Comparison of ENCODE assay signal across 1 cellular context in the genomic region with DNA sequence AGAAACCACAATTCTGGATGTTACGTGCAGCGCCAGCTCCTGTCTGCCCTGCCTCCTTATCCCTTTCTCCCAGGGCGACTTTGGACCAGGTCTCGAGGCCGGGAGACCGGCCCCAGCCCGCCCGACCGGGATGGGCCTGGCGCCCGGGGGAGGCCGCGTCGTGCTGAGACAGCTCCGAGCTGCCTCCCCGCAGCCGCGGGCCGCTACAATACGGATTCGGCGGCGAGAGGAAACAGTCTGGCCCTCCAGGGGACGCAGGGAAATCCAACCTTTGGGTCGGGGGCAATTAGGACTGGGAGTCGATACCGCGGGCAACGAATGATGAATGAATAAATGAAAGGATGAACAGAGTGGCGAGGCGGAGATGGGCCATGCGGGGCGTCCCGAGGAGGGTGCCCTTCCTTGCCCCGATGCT.
TF ChIP-seq lines count a peak whose summit lies in the region.

No MANE protein-coding gene starts in this region.

TF ChIP-seq in WTC11, 78 proteins besides CTCF, POLR2A, EP300 and RAD21 (continued from another document):
- no peak for TF ChIP-seq ZNF532 (CRISPR knock-in tag; IDR thresholded peaks at IDR 0.05; ENCODE audit: borderline replicate concordance)
- TF ChIP-seq FOXP1 (CRISPR knock-in tag; IDR thresholded peaks at IDR 0.05; ENCODE audit: borderline replicate concordance): peak; percentile 10; the same call in 1 of the 2 replicates
- TF ChIP-seq, protein P1, sequence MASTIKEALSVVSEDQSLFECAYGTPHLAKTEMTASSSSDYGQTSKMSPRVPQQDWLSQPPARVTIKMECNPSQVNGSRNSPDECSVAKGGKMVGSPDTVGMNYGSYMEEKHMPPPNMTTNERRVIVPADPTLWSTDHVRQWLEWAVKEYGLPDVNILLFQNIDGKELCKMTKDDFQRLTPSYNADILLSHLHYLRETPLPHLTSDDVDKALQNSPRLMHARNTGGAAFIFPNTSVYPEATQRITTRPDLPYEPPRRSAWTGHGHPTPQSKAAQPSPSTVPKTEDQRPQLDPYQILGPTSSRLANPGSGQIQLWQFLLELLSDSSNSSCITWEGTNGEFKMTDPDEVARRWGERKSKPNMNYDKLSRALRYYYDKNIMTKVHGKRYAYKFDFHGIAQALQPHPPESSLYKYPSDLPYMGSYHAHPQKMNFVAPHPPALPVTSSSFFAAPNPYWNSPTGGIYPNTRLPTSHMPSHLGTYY (CRISPR knock-in tag; IDR thresholded peaks at IDR 0.05): no peak
- no peak for TF ChIP-seq USF2 (CRISPR knock-in tag; IDR thresholded peaks at IDR 0.05)
- TF ChIP-seq, protein P2, sequence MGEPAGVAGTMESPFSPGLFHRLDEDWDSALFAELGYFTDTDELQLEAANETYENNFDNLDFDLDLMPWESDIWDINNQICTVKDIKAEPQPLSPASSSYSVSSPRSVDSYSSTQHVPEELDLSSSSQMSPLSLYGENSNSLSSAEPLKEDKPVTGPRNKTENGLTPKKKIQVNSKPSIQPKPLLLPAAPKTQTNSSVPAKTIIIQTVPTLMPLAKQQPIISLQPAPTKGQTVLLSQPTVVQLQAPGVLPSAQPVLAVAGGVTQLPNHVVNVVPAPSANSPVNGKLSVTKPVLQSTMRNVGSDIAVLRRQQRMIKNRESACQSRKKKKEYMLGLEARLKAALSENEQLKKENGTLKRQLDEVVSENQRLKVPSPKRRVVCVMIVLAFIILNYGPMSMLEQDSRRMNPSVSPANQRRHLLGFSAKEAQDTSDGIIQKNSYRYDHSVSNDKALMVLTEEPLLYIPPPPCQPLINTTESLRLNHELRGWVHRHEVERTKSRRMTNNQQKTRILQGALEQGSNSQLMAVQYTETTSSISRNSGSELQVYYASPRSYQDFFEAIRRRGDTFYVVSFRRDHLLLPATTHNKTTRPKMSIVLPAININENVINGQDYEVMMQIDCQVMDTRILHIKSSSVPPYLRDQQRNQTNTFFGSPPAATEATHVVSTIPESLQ (CRISPR knock-in tag; IDR thresholded peaks at IDR 0.05): no peak
TF ChIP-seq in WTC11: peak in this region for 2.
